22 cellular contexts compared by ENCODE assay signal in the genomic region with DNA sequence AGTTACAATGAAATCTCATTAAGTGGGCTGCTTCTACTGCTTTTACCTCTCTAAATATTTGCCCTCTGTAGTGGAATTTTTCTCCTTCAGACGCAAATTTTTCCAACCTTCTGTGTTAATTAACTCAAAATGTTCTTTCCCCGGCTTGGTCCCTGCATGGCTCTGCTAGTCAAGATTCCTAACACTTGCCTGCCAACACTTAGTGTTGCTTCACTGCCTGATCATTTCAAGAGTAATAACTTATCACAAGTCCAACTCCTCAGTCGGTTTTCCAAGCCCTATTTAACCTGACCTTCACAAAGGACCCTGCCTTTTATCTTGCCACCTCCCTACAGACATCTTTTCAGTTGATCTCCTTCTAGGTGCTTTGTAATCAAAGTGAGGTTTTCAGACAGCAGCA.
"Had no signal": no experiment of that assay in that cellular context is flagged by ENCODE, and none has a peak within 500 bp of the region (broad histone marks: within the 10 kb centered on the region; RNA-seq: fewer than 3 reads in every experiment).

No MANE protein-coding gene starts in this region.

- H3K9me3 ChIP-seq: adrenal gland, ascending aorta, neutrophil, uterus had no signal

- DNase-seq: activated CD4-positive, alpha-beta memory T cell treated with anti-CD3 and anti-CD28 coated beads for 36 hours; activated CD4-positive, alpha-beta T cell treated with anti-CD3 and anti-CD28 coated beads for 4 hours; activated CD8-positive, alpha-beta memory T cell treated with anti-CD3 and anti-CD28 coated beads, Interleukin-2, amount 50 U/mL, for 4 hours; activated effector memory CD4-positive, alpha-beta T cell treated with anti-CD3 and anti-CD28 coated beads, Interleukin-2, amount 50 U/mL, for 16 hours; activated naive CD4-positive, alpha-beta T cell treated with anti-CD3 and anti-CD28 coated beads for 36 hours; activated naive CD8-positive, alpha-beta T cell treated with anti-CD3 and anti-CD28 coated beads for 36 hours; activated T-cell treated with anti-CD3 and anti-CD28 coated beads, Interleukin-2, amount 50 U/mL, for 1 hour; adrenal gland; brain microvascular endothelial cell; cortex of kidney; islet precursor cell; left ventricle myocardium superior; stimulated activated CD4-positive, alpha-beta T cell treated with anti-CD3 and anti-CD28 coated beads, Interleukin-12 subunit alpha, Interleukin-12 subunit beta, amount 100 ng/mL, for 4 hours; stimulated activated CD4-positive, alpha-beta T cell treated with anti-CD3 and anti-CD28 coated beads, Interleukin-4, amount 100 ng/mL, for 1 hour; T-helper 1 cell; uterus had no signal

- H3K36me3 ChIP-seq: adrenal gland, ascending aorta, brain microvascular endothelial cell, neutrophil, uterus had no signal

- H3K27me3 ChIP-seq: adrenal gland, ascending aorta, brain microvascular endothelial cell, uterus had no signal

- H3K27ac ChIP-seq: adrenal gland, ascending aorta, brain microvascular endothelial cell, neutrophil, skin epidermis, uterus had no signal

- H3K4me1 ChIP-seq: adrenal gland, ascending aorta, uterus had no signal

- ATAC-seq: left ventricle myocardium superior, sciatic nerve had no signal

- FAIRE-seq: endothelial cell of umbilical vein, frontal cortex had no signal

- H3K4me3 ChIP-seq: adrenal gland, ascending aorta, skin epidermis, uterus had no signal
